9 cellular contexts compared by ENCODE assay signal in genomic region chr12:122984612-122985358, GRCh38. TPM values are rescaled to one million over a fixed set of nuclear protein-coding genes. Genes with fewer than 3 reads are reported as not detected.
DNase-seq lines count a peak whose midpoint lies in the region; ATAC-seq, FAIRE-seq and TF ChIP-seq lines count a peak whose summit lies in the region.
"Had no signal": no experiment of that assay in that cellular context is flagged by ENCODE, and none has a peak within 500 bp of the region (broad histone marks: within the 10 kb centered on the region; RNA-seq: fewer than 3 reads in every experiment).

No MANE protein-coding gene starts in this region.

- no peaks in the 10 kb centered on the region for H3K9me1 ChIP-seq in K562 (ENCODE audit: control insufficient read depth, insufficient read depth, low read length)

- H3K4me3 ChIP-seq in K562 (no peak overlapping the region), left lung (peak overlapping the region in 1 of 2 donors; percentile 4), stomach (peak overlapping the region in 1 of 4 donors; percentile 3)

- TF ChIP-seq POLR2A in K562 (conservative IDR thresholded peaks at IDR 0.05), result peak; percentile 36; the same call in 1 of the 2 replicates
- TF ChIP-seq POLR2A in stomach (IDR thresholded peaks at IDR 0.05), result no peak

- TF ChIP-seq CTCF in K562 (IDR thresholded peaks at IDR 0.05 in 2 of 3, conservative IDR thresholded peaks at IDR 0.05 in 1 of 3; ENCODE audit: insufficient read depth in 2 of 3, low read depth in 1 of 3, low read length in 3 of 3) (no peak), left lung (IDR thresholded peaks at IDR 0.05) (no peak), stomach (IDR thresholded peaks at IDR 0.05) (no peak)

- no peaks in the 10 kb centered on the region for H3K27me3 ChIP-seq in K562 (ENCODE audit: control insufficient read depth in 2 of 2, insufficient read depth in 2 of 2, low read length in 2 of 2)
- no peaks in the 10 kb centered on the region for H3K27me3 ChIP-seq in left lung
- no peaks in the 10 kb centered on the region for H3K27me3 ChIP-seq in stomach

- ATAC-seq in K562, result peak; percentile 1; the same call in 2 of the 3 replicates
- no peak for ATAC-seq in left lung
- no peak for ATAC-seq in GM18511 (IDR thresholded peaks at IDR 0.05; ENCODE audit: unreplicated experiment)

- no peaks in the 10 kb centered on the region for H3K27me3 Mint-ChIP-seq in activated T-helper 2 cell treated with anti-CD3 and anti-CD28 coated beads, Interferon-gamma antibody, Interleukin-2, Interleukin-4, amounts not matched to agents 10 μg/mL and 5 μg/mL and 100 μg/mL, durations not matched to agents 14 hours and 24 hours and 36 hours (ENCODE audit: low read depth)

- H3K79me2 ChIP-seq in K562 (ENCODE audit: control insufficient read depth, insufficient read depth, low read length), result peaks cover 28% of the 10 kb centered on the region

- H3K36me3 ChIP-seq in K562 (ENCODE audit: control insufficient read depth, insufficient read depth, low read length) (peaks cover 29% of the 10 kb centered on the region), left lung (peaks cover 0 to 70% of the 10 kb centered on the region in 2 donors), stomach (peaks cover 8 to 62% (median 55%) of the 10 kb centered on the region in 4 donors)

- H3K9me3 ChIP-seq in K562 (replicated peaks; ENCODE audit: control insufficient read depth, insufficient read depth, low read depth, low read length), result no peaks in the 10 kb centered on the region
- H3K9me3 ChIP-seq in left lung, result no peaks in the 10 kb centered on the region
- no peaks in the 10 kb centered on the region for H3K9me3 ChIP-seq in stomach

- H3K36me3 Mint-ChIP-seq in activated T-helper 2 cell treated with anti-CD3 and anti-CD28 coated beads, Interferon-gamma antibody, Interleukin-2, Interleukin-4, amounts not matched to agents 10 μg/mL and 5 μg/mL and 100 μg/mL, durations not matched to agents 14 hours and 24 hours and 36 hours (ENCODE audit: low read depth), result peaks cover 38% of the 10 kb centered on the region

- DNase-seq in K562 (ENCODE audit: extremely low read depth in 1 of 4, low spot score in 3 of 4) (peak in 1 of 4 experiments; percentile 44), left lung (peak in 1 of 2 donors; percentile 82), stomach (no peak), GM19240 (ENCODE audit: insufficient read length, low spot score) (no peak)
- DNase-seq in central memory CD4-positive, alpha-beta T cell, result no peak
- no peak for DNase-seq in activated T-helper 2 cell treated with anti-CD3 and anti-CD28 coated beads, Interferon-gamma antibody, Interleukin-2, Interleukin-4, amounts not matched to agents 10 μg/mL and 5 μg/mL and 100 μg/mL, durations not matched to agents 14 hours and 24 hours and 36 hours (ENCODE audit: low spot score)
- DNase-seq: activated effector memory CD4-positive, alpha-beta T cell treated with Interleukin-2 at 50 U/mL for 16 hours had no signal

- no peaks in the 10 kb centered on the region for H3K9me3 Mint-ChIP-seq in activated T-helper 2 cell treated with anti-CD3 and anti-CD28 coated beads, Interferon-gamma antibody, Interleukin-2, Interleukin-4, amounts not matched to agents 10 μg/mL and 5 μg/mL and 100 μg/mL, durations not matched to agents 14 hours and 24 hours and 36 hours

- H3K4me1 ChIP-seq in K562 (replicated peaks in 1 of 2; ENCODE audit: control insufficient read depth in 2 of 2, insufficient read depth in 2 of 2, low read length in 2 of 2) (peaks cover 28 to 92% of the 10 kb centered on the region in 2 experiments), left lung (peaks cover 39 to 51% of the 10 kb centered on the region in 2 donors), stomach (peaks cover 45 to 52% (median 49%) of the 10 kb centered on the region in 4 donors)

- H3K9ac ChIP-seq in K562 (ENCODE audit: insufficient read depth in 1 of 2, low read depth in 2 of 2, low read length in 2 of 2), result peak overlapping the region; percentile 15 to 85; a peak in 3 of 4 replicates

- H3K4me2 ChIP-seq in K562 (ENCODE audit: insufficient read depth, low read length), result peak overlapping the region; percentile 24; the same call in 1 of the 2 replicates

- intact Hi-C loops in K562 (cut with micrococcal nuclease), result loop anchor here (5.0 to 10.0 kb wide), 2 partner anchors 48 to 160 kb away; no protein-coding TSS in a partner anchor
- intact Hi-C loops in left lung (cut with DNase I), result loop anchor here in 1 of 2 donors (5.0 kb wide), 1 partner anchor 253 kb away; no protein-coding TSS in a partner anchor
- intact Hi-C loops in stomach (cut with DNase I; ENCODE audit: low total_unique reads), result loop anchor here (10.0 kb wide), 1 partner anchor 250 kb away; the partner anchor contains the start of genes MPHOSPH9 and MTRFR
- intact Hi-C loops in activated T-helper 2 cell treated with anti-CD3 and anti-CD28 coated beads, Interferon-gamma antibody, Interleukin-2, Interleukin-4, amounts not matched to agents 10 μg/mL and 5 μg/mL and 100 μg/mL, durations not matched to agents 14 hours and 24 hours and 36 hours (cut with micrococcal nuclease), result no loop called here

- peaks cover 5% of the 10 kb centered on the region; the same call in 1 of the 2 replicates for H4K20me1 ChIP-seq in K562 (replicated peaks; ENCODE audit: control insufficient read depth, insufficient read depth, low read length)

- 42% methylated on average over 23 of the region's 34 CpGs for WGBS in K562 (ENCODE audit: insufficient coverage, low coverage, missing lambda C conversion rate)
- WGBS in stomach, 5 donors, result 16 to 38% (median 33%) methylated on average over 23 to 34 of the region's 34 CpGs

- in situ Hi-C loops in K562 (cut with MboI), result no loop called here

- H2AFZ ChIP-seq in K562 (ENCODE audit: low read depth, low read length), result peak overlapping the region; percentile 58

- H3K27ac Mint-ChIP-seq in activated T-helper 2 cell treated with anti-CD3 and anti-CD28 coated beads, Interferon-gamma antibody, Interleukin-2, Interleukin-4, amounts not matched to agents 10 μg/mL and 5 μg/mL and 100 μg/mL, durations not matched to agents 14 hours and 24 hours and 36 hours, result no peak overlapping the region

- peaks cover 20% of the 10 kb centered on the region for H3K4me1 Mint-ChIP-seq in activated T-helper 2 cell treated with anti-CD3 and anti-CD28 coated beads, Interferon-gamma antibody, Interleukin-2, Interleukin-4, amounts not matched to agents 10 μg/mL and 5 μg/mL and 100 μg/mL, durations not matched to agents 14 hours and 24 hours and 36 hours (ENCODE audit: low read depth)

- BruUV-seq in K562 (replicated peaks; lab: Mats Ljungman, UMichigan), result no TSS peak

- TF ChIP-seq RAD21 in Ishikawa (IDR thresholded peaks at IDR 0.05; ENCODE audit: low read depth), result no peak
- TF ChIP-seq RAD21 in K562 (CRISPR knock-in tag; conservative IDR thresholded peaks at IDR 0.05 in 1 of 2, IDR thresholded peaks at IDR 0.05 in 1 of 2), result no peak

- POLR2A ChIA-PET in K562 (lab: Yijun Ruan, JAX), result interaction anchor here (0.7 to 4.0 kb wide), 4 partner anchors 9 to 247 kb away, joined by 3 to 22 read pairs (median 6); partner anchors contain the start of genes MPHOSPH9 and OGFOD2

- H3K4me3 Mint-ChIP-seq in activated T-helper 2 cell treated with anti-CD3 and anti-CD28 coated beads, Interferon-gamma antibody, Interleukin-2, Interleukin-4, amounts not matched to agents 10 μg/mL and 5 μg/mL and 100 μg/mL, durations not matched to agents 14 hours and 24 hours and 36 hours (ENCODE audit: low read depth), result no peak overlapping the region

- CTCF ChIA-PET in K562 (lab: Yijun Ruan, JAX; ENCODE audit: low intra/inter-chr PET ratio), result no interaction called here

- TF ChIP-seq EP300 in Ishikawa (IDR thresholded peaks at IDR 0.05; ENCODE audit: borderline replicate concordance) (no peak), K562 (IDR thresholded peaks at IDR 0.05; ENCODE audit: low read length) (no peak), stomach (IDR thresholded peaks at IDR 0.05) (no peak)

- FAIRE-seq in K562 (lab: Jason Lieb, UNC), result peak; percentile 62

- peak overlapping the region; percentile 67 for H3K27ac ChIP-seq in K562 (ENCODE audit: extremely low read depth, low read depth, low read length)
- peak overlapping the region; percentile 70 to 73 for H3K27ac ChIP-seq in left lung
- peak overlapping the region; percentile 49 to 93 (median 90) for H3K27ac ChIP-seq in stomach

RNA-seq across cellular contexts. Expression of gene ARL6IP4, which starts 4.3 kb away (rescaled TPM):
- total RNA-seq in K562 (2011; cell fraction: chromatin; rRNA removed; ENCODE audit: low replicate concordance), result 69.3 and 160 TPM in 2 replicates
- 133 and 147 TPM in 2 replicates for total RNA-seq in K562 (2011; cell fraction: nucleolus; rRNA removed)
- total RNA-seq in K562 (2011; cell fraction: nucleoplasm; rRNA removed), result 86.5 and 106 TPM in 2 replicates
- total RNA-seq in K562 (2014; rRNA removed) (224 and 280 TPM in 2 replicates), K562 (2014; rRNA removed; fragmentation: Illumina TruSeq; extraction: Trizol) (78.1 and 91.2 TPM in 2 replicates), K562 (2015; rRNA removed; fragmentation: Illumina TruSeq; extraction: Trizol) (171 and 180 TPM in 2 replicates), K562 (2021) (164 and 167 TPM in 2 replicates), left lung (100 to 1,000 TPM; 122 to 133 TPM), stomach (100 to 1,000 TPM; 104 to 294 (median 181) TPM)
- polyA plus RNA-seq in K562 (2011; rRNA removed) (128 and 132 TPM in 2 replicates), K562 (2014; fragmentation: Illumina TruSeq; extraction: Trizol) (151 and 170 TPM in 2 replicates), K562 (2014; fragmentation: Nextera tagmentation; extraction: Ambion mirVana) (1 to 10 TPM; 2.4 to 4.8 TPM), K562 (2014; rRNA removed) (242 and 255 TPM in 2 replicates), stomach (100 to 1,000 TPM; 321 to 432 (median 386) TPM)
- polyA plus RNA-seq in K562 (2011; cell fraction: cytosol; rRNA removed), result 110 and 136 TPM in 2 replicates
- polyA plus RNA-seq in K562 (2011; cell fraction: nucleus; rRNA removed), result 328 and 373 TPM in 2 replicates
- 163 and 245 TPM in 2 replicates for polyA plus RNA-seq in K562 (2012)
- polyA minus RNA-seq in K562 (2011; rRNA and poly(A)+ RNA removed), result 33.8 and 41.5 TPM in 2 replicates
- polyA minus RNA-seq in K562 (2011; cell fraction: cytosol; rRNA and poly(A)+ RNA removed), result 34.7 and 36.8 TPM in 2 replicates
- 21.8 and 31.0 TPM in 2 replicates for polyA minus RNA-seq in K562 (2011; cell fraction: nucleus; rRNA and poly(A)+ RNA removed)
- total RNA-seq in activated T-helper 2 cell treated with anti-CD3 and anti-CD28 coated beads, Interferon-gamma antibody, Interleukin-2, Interleukin-4, amounts not matched to agents 10 μg/mL and 5 μg/mL and 100 μg/mL, durations not matched to agents 14 hours and 24 hours and 36 hours, result 161 and 168 TPM in 2 replicates

RNA-seq across cellular contexts. Expression of gene OGFOD2, which starts 9.7 kb away (rescaled TPM):
- 71.5 and 173 TPM in 2 replicates for total RNA-seq in K562 (2011; cell fraction: chromatin; rRNA removed; ENCODE audit: low replicate concordance)
- 98.1 and 99.0 TPM in 2 replicates for total RNA-seq in K562 (2011; cell fraction: nucleolus; rRNA removed)
- total RNA-seq in K562 (2011; cell fraction: nucleoplasm; rRNA removed), result 61.3 and 107 TPM in 2 replicates
- total RNA-seq in K562 (2014; rRNA removed) (39.0 and 40.3 TPM in 2 replicates), K562 (2014; rRNA removed; fragmentation: Illumina TruSeq; extraction: Trizol) (5.9 and 6.4 TPM in 2 replicates), K562 (2015; rRNA removed; fragmentation: Illumina TruSeq; extraction: Trizol) (18.5 and 21.4 TPM in 2 replicates), K562 (2021) (51.7 and 63.0 TPM in 2 replicates), left lung (10 to 100 TPM; 20.3 to 20.6 TPM), stomach (10 to 100 TPM in 2 of 5 donors, 1 to 10 TPM in 3; 1.7 to 29.2 (median 8.9) TPM)
- polyA plus RNA-seq in K562 (2011; rRNA removed) (27.6 and 38.3 TPM in 2 replicates), K562 (2014; fragmentation: Illumina TruSeq; extraction: Trizol) (13.5 and 29.6 TPM in 2 replicates), K562 (2014; fragmentation: Nextera tagmentation; extraction: Ambion mirVana) (1 to 10 TPM; 1.4 to 3.8 TPM), K562 (2014; rRNA removed) (86.0 and 111 TPM in 2 replicates), stomach (10 to 100 TPM; 16.1 to 27.2 (median 18.9) TPM)
- polyA plus RNA-seq in K562 (2011; cell fraction: cytosol; rRNA removed), result 40.5 and 99.8 TPM in 2 replicates
- polyA plus RNA-seq in K562 (2011; cell fraction: nucleus; rRNA removed), result 261 and 270 TPM in 2 replicates
- 24.6 and 74.9 TPM in 2 replicates for polyA plus RNA-seq in K562 (2012)
- 15.9 and 19.8 TPM in 2 replicates for polyA minus RNA-seq in K562 (2011; rRNA and poly(A)+ RNA removed)
- polyA minus RNA-seq in K562 (2011; cell fraction: cytosol; rRNA and poly(A)+ RNA removed), result 16.9 and 19.2 TPM in 2 replicates
- polyA minus RNA-seq in K562 (2011; cell fraction: nucleus; rRNA and poly(A)+ RNA removed), result 54.3 and 67.5 TPM in 2 replicates
- total RNA-seq in activated T-helper 2 cell treated with anti-CD3 and anti-CD28 coated beads, Interferon-gamma antibody, Interleukin-2, Interleukin-4, amounts not matched to agents 10 μg/mL and 5 μg/mL and 100 μg/mL, durations not matched to agents 14 hours and 24 hours and 36 hours, result 20.3 and 21.3 TPM in 2 replicates

RNA-seq across cellular contexts. Expression of gene ABCB9, which starts 18.5 kb away (rescaled TPM):
- total RNA-seq in K562 (2011; cell fraction: chromatin; rRNA removed; ENCODE audit: low replicate concordance), result 28.0 and 68.9 TPM in 2 replicates
- 41.1 and 52.0 TPM in 2 replicates for total RNA-seq in K562 (2011; cell fraction: nucleolus; rRNA removed)
- total RNA-seq in K562 (2011; cell fraction: nucleoplasm; rRNA removed), result 34.1 and 35.2 TPM in 2 replicates
- total RNA-seq in K562 (2014; rRNA removed) (9.6 and 10.5 TPM in 2 replicates), K562 (2014; rRNA removed; fragmentation: Illumina TruSeq; extraction: Trizol) (3.9 and 4.3 TPM in 2 replicates), K562 (2015; rRNA removed; fragmentation: Illumina TruSeq; extraction: Trizol) (6.2 and 6.5 TPM in 2 replicates), K562 (2021) (12.0 and 12.6 TPM in 2 replicates), left lung (1 to 10 TPM; 4.5 to 7.7 TPM), stomach (10 to 100 TPM in 1 of 5 donors, 1 to 10 TPM in 3, not detected in 1; 1.6 to 29.5 (median 3.6) TPM)
- polyA plus RNA-seq in K562 (2011; rRNA removed) (6.3 and 6.5 TPM in 2 replicates), K562 (2014; fragmentation: Illumina TruSeq; extraction: Trizol) (4.2 and 5.7 TPM in 2 replicates), K562 (2014; fragmentation: Nextera tagmentation; extraction: Ambion mirVana) (under 1 TPM; 0.20 to 0.31 TPM), K562 (2014; rRNA removed) (7.6 and 7.9 TPM in 2 replicates), stomach (1 to 10 TPM; 1.2 to 2.5 (median 1.9) TPM)
- 5.8 and 12.1 TPM in 2 replicates for polyA plus RNA-seq in K562 (2011; cell fraction: cytosol; rRNA removed)
- polyA plus RNA-seq in K562 (2011; cell fraction: nucleus; rRNA removed), result 10.8 and 22.9 TPM in 2 replicates
- 5.0 and 6.9 TPM in 2 replicates for polyA plus RNA-seq in K562 (2012)
- polyA minus RNA-seq in K562 (2011; rRNA and poly(A)+ RNA removed), result 8.5 and 9.6 TPM in 2 replicates
- 6.6 and 9.7 TPM in 2 replicates for polyA minus RNA-seq in K562 (2011; cell fraction: cytosol; rRNA and poly(A)+ RNA removed)
- polyA minus RNA-seq in K562 (2011; cell fraction: nucleus; rRNA and poly(A)+ RNA removed), result 13.3 and 14.7 TPM in 2 replicates
- 4.4 and 5.4 TPM in 2 replicates for total RNA-seq in activated T-helper 2 cell treated with anti-CD3 and anti-CD28 coated beads, Interferon-gamma antibody, Interleukin-2, Interleukin-4, amounts not matched to agents 10 μg/mL and 5 μg/mL and 100 μg/mL, durations not matched to agents 14 hours and 24 hours and 36 hours
